ENCODE assay signal across 12 cellular contexts in genomic region chr11:15577519-15577918, GRCh38.
"Had no signal": no experiment of that assay in that cellular context is flagged by ENCODE, and none has a peak within 500 bp of the region (broad histone marks: within the 10 kb centered on the region; RNA-seq: fewer than 3 reads in every experiment).

No MANE protein-coding gene starts in this region.

- H3K27ac ChIP-seq: epithelial cell of prostate, gastrocnemius medialis, parathyroid adenoma had no signal

- H3K4me1 ChIP-seq: parathyroid adenoma had no signal

- H3K9me3 ChIP-seq: gastrocnemius medialis, heart right ventricle had no signal

- H3K36me3 ChIP-seq: gastrocnemius medialis, heart right ventricle had no signal

- DNase-seq: activated CD4-positive, alpha-beta T cell treated with anti-CD3 and anti-CD28 coated beads, Interleukin-2, amount 10 ng/mL, durations not matched to agents 7 days and 5 days; activated CD8-positive, alpha-beta memory T cell treated with anti-CD3 and anti-CD28 coated beads for 24 hours; activated naive CD4-positive, alpha-beta T cell; aorta; gastrocnemius medialis; heart right ventricle; naive B cell; stimulated activated CD4-positive, alpha-beta T cell treated with anti-CD3 and anti-CD28 coated beads, Interleukin-12 subunit alpha, Interleukin-12 subunit beta, amount 100 ng/mL, for 4 hours; stimulated activated CD4-positive, alpha-beta T cell treated with anti-CD3 and anti-CD28 coated beads, Interleukin-2, amount 100 ng/mL, for 24 hours had no signal

- H3K27me3 ChIP-seq: gastrocnemius medialis, heart right ventricle had no signal

- H3K4me3 ChIP-seq: gastrocnemius medialis, heart right ventricle had no signal

- ATAC-seq: gastrocnemius medialis; heart right ventricle; stimulated activated effector memory CD8-positive, alpha-beta T cell treated with anti-CD3 and anti-CD28 coated beads, Interleukin-12 subunit alpha, Interleukin-12 subunit beta, amount 100 ng/mL, for 72 hours had no signal
